In genomic region chr10:73167557-73168485, GRCh38 we compare ENCODE assay signal across 1 cellular context.
TF ChIP-seq lines count a peak whose summit lies in the region.

Gene ECD, minus strand, starts transcription at chr10:73168008. Its CDS starts 4,071 bp downstream, at chr10:73163937.
Gene FAM149B1, plus strand, starts transcription at chr10:73168119. Its CDS starts 221 bp downstream, at chr10:73168340.

TF ChIP-seq in GM12878, 131 proteins besides CTCF, POLR2A, EP300 and RAD21 (continued from another document and continues in another):
- TF ChIP-seq USF1 (IDR thresholded peaks at IDR 0.05; ENCODE audit: borderline replicate concordance, extremely low read length, insufficient read depth, low read depth, low read length) (no peak), CBX3 (IDR thresholded peaks at IDR 0.05; ENCODE audit: borderline replicate concordance, low read depth) (no peak), ELK1 (IDR thresholded peaks at IDR 0.05; ENCODE audit: low read depth, low read length) (peak; percentile 90), CREM (IDR thresholded peaks at IDR 0.05; ENCODE audit: low read depth) (peak; percentile 100), IRF4 (IDR thresholded peaks at IDR 0.05; ENCODE audit: low read depth, low read length) (peak; percentile 57; the same call in 1 of the 2 replicates), ZNF207 (IDR thresholded peaks at IDR 0.05; ENCODE audit: borderline replicate concordance) (peak; percentile 79), GABPA (IDR thresholded peaks at IDR 0.05; ENCODE audit: low read depth) (peak; percentile 98), NR2F1 (conservative IDR thresholded peaks at IDR 0.05) (peak; percentile 47; the same call in 1 of the 2 replicates), CREB1 (IDR thresholded peaks at IDR 0.05; ENCODE audit: low read depth) (peak; percentile 100), SREBF2 (IDR thresholded peaks at IDR 0.05; ENCODE audit: low read length) (peak; percentile 42; the same call in 1 of the 2 replicates), ZNF274 (IDR thresholded peaks at IDR 0.05; ENCODE audit: insufficient read depth, insufficient read length) (no peak), FOXK2 (IDR thresholded peaks at IDR 0.05) (no peak), ETV6 (conservative IDR thresholded peaks at IDR 0.05 in 1 of 2, IDR thresholded peaks at IDR 0.05 in 1 of 2; ENCODE audit: borderline replicate concordance in 1 of 2, low read depth in 1 of 2) (no peak), PAX5 (IDR thresholded peaks at IDR 0.05; ENCODE audit: borderline replicate concordance, low read depth, low read length) (0 out of 2 replicates have a peak, but pooled peaks have one; percentile 37), E2F8 (IDR thresholded peaks at IDR 0.05; ENCODE audit: low read depth, partially characterized antibody) (peak; percentile 91), RCOR1 (conservative IDR thresholded peaks at IDR 0.05; ENCODE audit: low read depth, low read length) (no peak), ZBTB4 (CRISPR knock-in tag; IDR thresholded peaks at IDR 0.05) (no peak), KLF5 (IDR thresholded peaks at IDR 0.05; ENCODE audit: partially characterized antibody) (peak; percentile 88), ATF7 (IDR thresholded peaks at IDR 0.05; ENCODE audit: low read depth) (peak; percentile 76), RB1 (IDR thresholded peaks at IDR 0.05; ENCODE audit: borderline replicate concordance) (0 out of 2 replicates have a peak, but pooled peaks have one; percentile 64), YY1 (IDR thresholded peaks at IDR 0.05; ENCODE audit: low read depth, low read length) (peak; percentile 77), TBL1XR1 (IDR thresholded peaks at IDR 0.05; ENCODE audit: low read depth, low read length) (peak; percentile 55; the same call in 1 of the 2 replicates), BHLHE40 (IDR thresholded peaks at IDR 0.05; ENCODE audit: borderline replicate concordance in 1 of 2, low read depth in 2 of 2, low read length in 1 of 2) (peak; percentile 46 to 54; a peak in 2 of 4 replicates), RBBP5 (conservative IDR thresholded peaks at IDR 0.05) (0 out of 2 replicates have a peak, but pooled peaks have one; percentile 57), RELB (IDR thresholded peaks at IDR 0.05; ENCODE audit: low read depth) (peak; percentile 95), CEBPB (IDR thresholded peaks at IDR 0.05; ENCODE audit: borderline replicate concordance in 1 of 2, low read depth in 2 of 2, low read length in 2 of 2) (no peak), FOS (IDR thresholded peaks at IDR 0.05; ENCODE audit: borderline replicate concordance, extremely low read depth, insufficient read length) (no peak), BCL11A (IDR thresholded peaks at IDR 0.05; ENCODE audit: low read depth, low read length) (no peak), DPF2 (IDR thresholded peaks at IDR 0.05) (peak; percentile 50; the same call in 1 of the 2 replicates), WRNIP1 (IDR thresholded peaks at IDR 0.05; ENCODE audit: borderline replicate concordance, low read depth, low read length) (no peak), KAT2A (conservative IDR thresholded peaks at IDR 0.05; ENCODE audit: control insufficient read depth, low read depth, low read length) (no peak), POU2F2 (IDR thresholded peaks at IDR 0.05; ENCODE audit: borderline replicate concordance, low read depth, low read length) (peak; percentile 77; the same call in 1 of the 3 replicates), NKRF (conservative IDR thresholded peaks at IDR 0.05) (peak; percentile 56), TAF1 (IDR thresholded peaks at IDR 0.05; ENCODE audit: borderline replicate concordance, low read depth, low read length) (peak; percentile 87), EGR1 (IDR thresholded peaks at IDR 0.05; ENCODE audit: borderline replicate concordance in 1 of 2, low read depth in 2 of 2, low read length in 2 of 2) (peak in 1 of 2 experiments; percentile 67; a peak in 1 of 3 replicates), SMAD1 (IDR thresholded peaks at IDR 0.05; ENCODE audit: low read depth, partially characterized antibody) (peak; percentile 73), CHD2 (IDR thresholded peaks at IDR 0.05; ENCODE audit: borderline replicate concordance, low read depth, low read length) (peak; percentile 67), NR2C1 (IDR thresholded peaks at IDR 0.05) (peak; percentile 39), ZSCAN29 (IDR thresholded peaks at IDR 0.05) (no peak), ASH2L (IDR thresholded peaks at IDR 0.05; ENCODE audit: borderline replicate concordance, low read depth) (no peak), SMC3 (IDR thresholded peaks at IDR 0.05; ENCODE audit: borderline replicate concordance, low read length) (peak; percentile 9; the same call in 1 of the 2 replicates), LARP7 (IDR thresholded peaks at IDR 0.05) (peak; percentile 55; the same call in 1 of the 2 replicates), SIX5 (IDR thresholded peaks at IDR 0.05; ENCODE audit: low read depth, low read length, severe bottlenecking) (peak; percentile 77), HDGF (IDR thresholded peaks at IDR 0.05) (no peak)
- TF ChIP-seq, protein P1, sequence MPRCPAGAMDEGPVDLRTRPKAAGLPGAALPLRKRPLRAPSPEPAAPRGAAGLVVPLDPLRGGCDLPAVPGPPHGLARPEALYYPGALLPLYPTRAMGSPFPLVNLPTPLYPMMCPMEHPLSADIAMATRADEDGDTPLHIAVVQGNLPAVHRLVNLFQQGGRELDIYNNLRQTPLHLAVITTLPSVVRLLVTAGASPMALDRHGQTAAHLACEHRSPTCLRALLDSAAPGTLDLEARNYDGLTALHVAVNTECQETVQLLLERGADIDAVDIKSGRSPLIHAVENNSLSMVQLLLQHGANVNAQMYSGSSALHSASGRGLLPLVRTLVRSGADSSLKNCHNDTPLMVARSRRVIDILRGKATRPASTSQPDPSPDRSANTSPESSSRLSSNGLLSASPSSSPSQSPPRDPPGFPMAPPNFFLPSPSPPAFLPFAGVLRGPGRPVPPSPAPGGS (IDR thresholded peaks at IDR 0.05; ENCODE audit: borderline replicate concordance, insufficient read depth, low read depth, low read length, poor library complexity, severe bottlenecking), result peak; percentile 43
- TF ChIP-seq, protein P2, sequence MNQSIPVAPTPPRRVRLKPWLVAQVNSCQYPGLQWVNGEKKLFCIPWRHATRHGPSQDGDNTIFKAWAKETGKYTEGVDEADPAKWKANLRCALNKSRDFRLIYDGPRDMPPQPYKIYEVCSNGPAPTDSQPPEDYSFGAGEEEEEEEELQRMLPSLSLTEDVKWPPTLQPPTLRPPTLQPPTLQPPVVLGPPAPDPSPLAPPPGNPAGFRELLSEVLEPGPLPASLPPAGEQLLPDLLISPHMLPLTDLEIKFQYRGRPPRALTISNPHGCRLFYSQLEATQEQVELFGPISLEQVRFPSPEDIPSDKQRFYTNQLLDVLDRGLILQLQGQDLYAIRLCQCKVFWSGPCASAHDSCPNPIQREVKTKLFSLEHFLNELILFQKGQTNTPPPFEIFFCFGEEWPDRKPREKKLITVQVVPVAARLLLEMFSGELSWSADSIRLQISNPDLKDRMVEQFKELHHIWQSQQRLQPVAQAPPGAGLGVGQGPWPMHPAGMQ (IDR thresholded peaks at IDR 0.05; ENCODE audit: borderline replicate concordance), result no peak
- TF ChIP-seq, protein P3, sequence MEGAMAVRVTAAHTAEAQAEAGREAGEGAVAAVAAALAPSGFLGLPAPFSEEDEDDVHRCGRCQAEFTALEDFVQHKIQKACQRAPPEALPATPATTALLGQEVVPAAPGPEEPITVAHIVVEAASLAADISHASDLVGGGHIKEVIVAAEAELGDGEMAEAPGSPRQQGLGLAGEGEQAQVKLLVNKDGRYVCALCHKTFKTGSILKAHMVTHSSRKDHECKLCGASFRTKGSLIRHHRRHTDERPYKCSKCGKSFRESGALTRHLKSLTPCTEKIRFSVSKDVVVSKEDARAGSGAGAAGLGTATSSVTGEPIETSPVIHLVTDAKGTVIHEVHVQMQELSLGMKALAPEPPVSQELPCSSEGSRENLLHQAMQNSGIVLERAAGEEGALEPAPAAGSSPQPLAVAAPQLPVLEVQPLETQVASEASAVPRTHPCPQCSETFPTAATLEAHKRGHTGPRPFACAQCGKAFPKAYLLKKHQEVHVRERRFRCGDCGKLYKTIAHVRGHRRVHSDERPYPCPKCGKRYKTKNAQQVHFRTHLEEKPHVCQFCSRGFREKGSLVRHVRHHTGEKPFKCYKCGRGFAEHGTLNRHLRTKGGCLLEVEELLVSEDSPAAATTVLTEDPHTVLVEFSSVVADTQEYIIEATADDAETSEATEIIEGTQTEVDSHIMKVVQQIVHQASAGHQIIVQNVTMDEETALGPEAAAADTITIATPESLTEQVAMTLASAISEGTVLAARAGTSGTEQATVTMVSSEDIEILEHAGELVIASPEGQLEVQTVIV (IDR thresholded peaks at IDR 0.05; ENCODE audit: borderline replicate concordance, partially characterized antibody), result peak; percentile 30
